Comparison of ENCODE assay signal across 24 cellular contexts in genomic region chr3:150840733-150841515, GRCh38.
DNase-seq lines count a peak whose midpoint lies in the region; ATAC-seq and TF ChIP-seq lines count a peak whose summit lies in the region.
"Had no signal": no experiment of that assay in that cellular context is flagged by ENCODE, and none has a peak within 500 bp of the region (broad histone marks: within the 10 kb centered on the region; RNA-seq: fewer than 3 reads in every experiment).

No MANE protein-coding gene starts in this region.

- H3K4me1 Mint-ChIP-seq in activated CD8-positive, alpha-beta T cell treated with anti-CD3 and anti-CD28 coated beads for 36 hours (ENCODE audit: low read depth), result no peaks in the 10 kb centered on the region
- H3K4me1 Mint-ChIP-seq in activated CD8-positive, alpha-beta T cell treated with anti-CD3 and anti-CD28 coated beads, Interleukin-2, amount 10 ng/mL, durations not matched to agents 7 days and 5 days (ENCODE audit: low read depth), result no peaks in the 10 kb centered on the region
- H3K4me1 Mint-ChIP-seq: B cell, natural killer cell had no signal

- peaks cover 9% of the 10 kb centered on the region for H3K27me3 ChIP-seq in brain microvascular endothelial cell (replicated peaks)
- H3K27me3 ChIP-seq: hepatocyte, pancreas, sigmoid colon had no signal

- H3K27ac ChIP-seq in brain microvascular endothelial cell, result no peak overlapping the region
- H3K27ac ChIP-seq: hepatocyte, pancreas, sigmoid colon had no signal

- no peaks in the 10 kb centered on the region for H3K9me3 Mint-ChIP-seq in activated CD8-positive, alpha-beta T cell treated with anti-CD3 and anti-CD28 coated beads for 36 hours
- H3K9me3 Mint-ChIP-seq in activated CD8-positive, alpha-beta T cell treated with anti-CD3 and anti-CD28 coated beads, Interleukin-2, amount 10 ng/mL, durations not matched to agents 7 days and 5 days (ENCODE audit: insufficient read depth), result no peaks in the 10 kb centered on the region
- H3K9me3 Mint-ChIP-seq: natural killer cell had no signal

- no peak for ATAC-seq in activated CD8-positive, alpha-beta T cell treated with anti-CD3 and anti-CD28 coated beads for 36 hours
- ATAC-seq in activated CD8-positive, alpha-beta T cell treated with anti-CD3 and anti-CD28 coated beads, Interleukin-2, amount 10 ng/mL, durations not matched to agents 7 days and 5 days, result no peak
- peak; percentile 23 for ATAC-seq in stimulated activated naive CD8-positive, alpha-beta T cell treated with anti-CD3 and anti-CD28 coated beads, Interleukin-15, Interleukin-2, amounts not matched to agents 100 U/mL and 50 U/mL, for 24 hours
- ATAC-seq in activated CD4-positive, CD25-positive, alpha-beta regulatory T cell treated with anti-CD3 and anti-CD28 coated beads, Interleukin-2, amount 50 U/mL, for 24 hours, result no peak
- ATAC-seq: left ventricle myocardium superior, natural killer cell, pancreas had no signal

- no peak overlapping the region for H3K4me3 ChIP-seq in brain microvascular endothelial cell (ENCODE audit: low read depth, low read length)
- H3K4me3 ChIP-seq: hepatocyte, pancreas, sigmoid colon had no signal

- peaks cover 20% of the 10 kb centered on the region for H3K27me3 Mint-ChIP-seq in activated CD8-positive, alpha-beta T cell treated with anti-CD3 and anti-CD28 coated beads for 36 hours
- H3K27me3 Mint-ChIP-seq in activated CD8-positive, alpha-beta T cell treated with anti-CD3 and anti-CD28 coated beads, Interleukin-2, amount 10 ng/mL, durations not matched to agents 7 days and 5 days (ENCODE audit: low read depth), result peaks cover 27% of the 10 kb centered on the region

- H3K36me3 ChIP-seq in brain microvascular endothelial cell (replicated peaks), result no peaks in the 10 kb centered on the region
- H3K36me3 ChIP-seq: pancreas, sigmoid colon had no signal

- intact Hi-C loops in activated CD8-positive, alpha-beta T cell treated with anti-CD3 and anti-CD28 coated beads for 36 hours (cut with micrococcal nuclease), result no loop called here

- no peak for TF ChIP-seq CTCF in activated CD8-positive, alpha-beta T cell treated with anti-CD3 and anti-CD28 coated beads for 36 hours (IDR thresholded peaks at IDR 0.05)
- TF ChIP-seq CTCF in brain microvascular endothelial cell (IDR thresholded peaks at IDR 0.05; ENCODE audit: low read depth, low read length, missing control alignments), result peak; percentile 32

- POLR2A ChIA-PET in activated CD8-positive, alpha-beta T cell treated with anti-CD3 and anti-CD28 coated beads for 36 hours (lab: Charles Lee), result no interaction called here
- POLR2A ChIA-PET in activated CD8-positive, alpha-beta T cell treated with anti-CD3 and anti-CD28 coated beads, Interleukin-2, amount 10 ng/mL, durations not matched to agents 7 days and 5 days (lab: Charles Lee), result no interaction called here

- H3K36me3 Mint-ChIP-seq in activated CD8-positive, alpha-beta T cell treated with anti-CD3 and anti-CD28 coated beads for 36 hours (ENCODE audit: low read depth), result no peaks in the 10 kb centered on the region
- no peaks in the 10 kb centered on the region for H3K36me3 Mint-ChIP-seq in activated CD8-positive, alpha-beta T cell treated with anti-CD3 and anti-CD28 coated beads, Interleukin-2, amount 10 ng/mL, durations not matched to agents 7 days and 5 days (ENCODE audit: low read depth)
- H3K36me3 Mint-ChIP-seq: natural killer cell had no signal

- in situ Hi-C loops in brain microvascular endothelial cell (cut with HindIII; ENCODE audit: low pct_ligation_motif_present, low sequenced_read_pairs), result no loop called here

- DNase-seq in activated CD8-positive, alpha-beta T cell treated with anti-CD3 and anti-CD28 coated beads for 36 hours, result peak; percentile 4
- DNase-seq in activated CD8-positive, alpha-beta T cell treated with anti-CD3 and anti-CD28 coated beads, Interleukin-2, amount 10 ng/mL, durations not matched to agents 7 days and 5 days, result no peak
- DNase-seq in NAMALWA (ENCODE audit: low spot score) (peak; percentile 27), brain microvascular endothelial cell (no peak), kidney glomerular epithelial cell (lab: John Stamatoyannopoulos, UW) (no peak), NCI-H1105 (lab: John Stamatoyannopoulos, UW) (no peak)
- no peak for DNase-seq in stimulated activated naive CD8-positive, alpha-beta T cell treated with anti-CD3 and anti-CD28 coated beads, Interleukin-15, Interleukin-2, amounts not matched to agents 100 U/mL and 50 U/mL, for 24 hours
- DNase-seq: activated CD4-positive, alpha-beta T cell treated with anti-CD3 and anti-CD28 coated beads for 1 hour; activated naive CD4-positive, alpha-beta T cell treated with anti-CD3 and anti-CD28 coated beads, Interleukin-2, amount 50 U/mL, for 16 hours; aorta; foreskin melanocyte; left ventricle myocardium superior; midbrain; natural killer cell; NCI-H1417; NCI-H2171; NCI-H526 treated with DMSO at 0.1 percent for 48 hours; pancreas; sigmoid colon; stimulated activated CD8-positive, alpha-beta memory T cell treated with anti-CD3 and anti-CD28 coated beads, Interleukin-4, amount 100 ng/mL, for 48 hours; substantia nigra had no signal

- H3K4me3 Mint-ChIP-seq in activated CD8-positive, alpha-beta T cell treated with anti-CD3 and anti-CD28 coated beads for 36 hours, result no peak overlapping the region
- H3K4me3 Mint-ChIP-seq in activated CD8-positive, alpha-beta T cell treated with anti-CD3 and anti-CD28 coated beads, Interleukin-2, amount 10 ng/mL, durations not matched to agents 7 days and 5 days, result no peak overlapping the region
- H3K4me3 Mint-ChIP-seq: B cell, natural killer cell had no signal

- H3K27ac Mint-ChIP-seq in activated CD8-positive, alpha-beta T cell treated with anti-CD3 and anti-CD28 coated beads for 36 hours, result no peak overlapping the region
- no peak overlapping the region for H3K27ac Mint-ChIP-seq in activated CD8-positive, alpha-beta T cell treated with anti-CD3 and anti-CD28 coated beads, Interleukin-2, amount 10 ng/mL, durations not matched to agents 7 days and 5 days
- H3K27ac Mint-ChIP-seq: B cell, natural killer cell had no signal

- CTCF ChIA-PET in activated CD8-positive, alpha-beta T cell treated with anti-CD3 and anti-CD28 coated beads for 36 hours (lab: Charles Lee), result interaction anchor here (1.1 to 1.3 kb wide), 2 partner anchors 51 to 53 kb away, joined by 3 to 4 read pairs; no protein-coding TSS in a partner anchor
- CTCF ChIA-PET in activated CD8-positive, alpha-beta T cell treated with anti-CD3 and anti-CD28 coated beads, Interleukin-2, amount 10 ng/mL, durations not matched to agents 7 days and 5 days (lab: Charles Lee), result interaction anchor here (1.6 kb wide), 1 partner anchor 9 kb away, joined by 5 read pairs; no protein-coding TSS in a partner anchor

Comparison
In these comparisons a context has a peak if more than half of its experiments do, and no peak if none do; other contexts are left out.
1. DNase-seq: peak in activated CD8-positive, alpha-beta T cell treated with anti-CD3 and anti-CD28 coated beads for 36 hours (single experiment) and NAMALWA (single experiment); none in activated CD8-positive, alpha-beta T cell treated with anti-CD3 and anti-CD28 coated beads, Interleukin-2, amount 10 ng/mL, durations not matched to agents 7 days and 5 days (single experiment), brain microvascular endothelial cell (single experiment), stimulated activated naive CD8-positive, alpha-beta T cell treated with anti-CD3 and anti-CD28 coated beads, Interleukin-15, Interleukin-2, amounts not matched to agents 100 U/mL and 50 U/mL, for 24 hours (single experiment), kidney glomerular epithelial cell (single experiment) and NCI-H1105 (single experiment).